Comparison of ENCODE assay signal across 8 cellular contexts in genomic region chr11:125345706-125346561, GRCh38.
A peak's percentile ranks its signal among the peaks of the same experiment; 100 is the strongest.
DNase-seq lines count a peak whose midpoint lies in the region; ATAC-seq and TF ChIP-seq lines count a peak whose summit lies in the region.

No MANE protein-coding gene starts in this region.

- in situ Hi-C loops in GM23248 (cut with MboI) = loop anchor here (5.0 to 10.0 kb wide), 2 partner anchors 184 to 261 kb away; partner anchors contain the start of gene PKNOX2

- intact Hi-C loops in CD4-positive, alpha-beta memory T cell (cut with micrococcal nuclease) = loop anchor here (1.0 to 5.0 kb wide), 2 partner anchors 384 to 526 kb away; no protein-coding TSS in a partner anchor

- no peak for ATAC-seq in HG03097 (IDR thresholded peaks at IDR 0.05; ENCODE audit: low FRiP score, unreplicated experiment)

- TF ChIP-seq CTCF in fibroblast of pulmonary artery (IDR thresholded peaks at IDR 0.05; ENCODE audit: low read length, missing control alignments) = peak; percentile 91
- peak; percentile 94 for TF ChIP-seq CTCF in neural crest cell (conservative IDR thresholded peaks at IDR 0.05)

- H3F3A ChIP-seq in GM23248 (ENCODE audit: insufficient read depth) = 0 out of 2 replicates have a peak, but pooled peaks cover 6% of the 10 kb centered on the region

- no peak overlapping the region for H3K27ac ChIP-seq in CD4-positive, alpha-beta memory T cell (ENCODE audit: low read depth, low read length)
- no peak overlapping the region for H3K27ac ChIP-seq in GM23248

- H3K27ac Mint-ChIP-seq in CD4-positive, alpha-beta memory T cell = peak overlapping the region in 1 of 7 donors; percentile 48
- peak overlapping the region; percentile 70 for H3K27ac Mint-ChIP-seq in neural crest cell (ENCODE audit: unreplicated experiment)

- H3K9me2 ChIP-seq in GM23248 (ENCODE audit: insufficient read depth) = no peaks in the 10 kb centered on the region

- H3K9me3 ChIP-seq in CD4-positive, alpha-beta memory T cell (ENCODE audit: control insufficient read depth in 1 of 2, low read length in 2 of 2) = no peaks in the 10 kb centered on the region
- no peaks in the 10 kb centered on the region for H3K9me3 ChIP-seq in GM23248 (ENCODE audit: low read depth)

- H3K36me3 Mint-ChIP-seq in CD4-positive, alpha-beta memory T cell = no peaks in the 10 kb centered on the region
- H3K36me3 Mint-ChIP-seq in neural crest cell (ENCODE audit: low read depth) = no peaks in the 10 kb centered on the region

- no peak overlapping the region for H3K4me2 ChIP-seq in GM23248 (ENCODE audit: unreplicated experiment)

- WGBS in GM23248 (ENCODE audit: low coverage in 1 of 2, low lambda C conversion rate in 2 of 2, missing lambda C conversion rate in 2 of 2), 2 experiments = 14 to 15% methylated on average over 16 to 18 of the region's 18 CpGs

- no peaks in the 10 kb centered on the region for H3K27me3 ChIP-seq in CD4-positive, alpha-beta memory T cell (ENCODE audit: insufficient read depth, low read length)
- H3K27me3 ChIP-seq in GM23248 (replicated peaks; ENCODE audit: insufficient read depth) = no peaks in the 10 kb centered on the region

- no peaks in the 10 kb centered on the region for H3K36me3 ChIP-seq in CD4-positive, alpha-beta memory T cell (ENCODE audit: insufficient read depth, low read length)
- H3K36me3 ChIP-seq in GM23248 (ENCODE audit: low read depth) = no peaks in the 10 kb centered on the region

- H3K4me3 Mint-ChIP-seq in CD4-positive, alpha-beta memory T cell = no peak overlapping the region
- H3K4me3 Mint-ChIP-seq in neural crest cell = peak overlapping the region; percentile 73

- no peak overlapping the region; the same call in 1 of the 2 replicates for H3K9ac ChIP-seq in GM23248

- no peaks in the 10 kb centered on the region for H3K79me2 ChIP-seq in GM23248 (ENCODE audit: insufficient read depth)

- H3K27me3 Mint-ChIP-seq in CD4-positive, alpha-beta memory T cell = peaks cover 3 to 17% of the 10 kb centered on the region in 2 donors
- H3K27me3 Mint-ChIP-seq in neural crest cell (ENCODE audit: low read depth) = peaks cover 17% of the 10 kb centered on the region

- no peak overlapping the region for H3K4me3 ChIP-seq in CD4-positive, alpha-beta memory T cell (ENCODE audit: low read length in 2 of 2)
- no peak overlapping the region for H3K4me3 ChIP-seq in GM23248
- H3K4me3 ChIP-seq in fibroblast of pulmonary artery (replicated peaks; ENCODE audit: low read depth, low read length) = no peak overlapping the region

- peaks cover 0 to 5% (median 1%) of the 10 kb centered on the region in 4 donors for H3K4me1 Mint-ChIP-seq in CD4-positive, alpha-beta memory T cell
- H3K4me1 Mint-ChIP-seq in neural crest cell = peaks cover 86% of the 10 kb centered on the region

- H2AFZ ChIP-seq in GM23248 = no peak overlapping the region

- peak in 4 of 5 donors; percentile 12 to 17 (median 15) for DNase-seq in CD4-positive, alpha-beta memory T cell
- DNase-seq in GM23248 (peak; percentile 93), NCI-H748 treated with DMSO at 0.1 percent for 48 hours (lab: John Stamatoyannopoulos, UW) (peak; percentile 2), activated T-cell treated with anti-CD3 and anti-CD28 coated beads for 48 hours (ENCODE audit: low read depth) (peak; percentile 33), fibroblast of pulmonary artery (ENCODE audit: low read depth) (peak; percentile 87), neural crest cell (ENCODE audit: low read depth, low spot score) (peak; percentile 71), ureter (ENCODE audit: low spot score) (peak; percentile 85)

- CTCF ChIA-PET in CD4-positive, alpha-beta memory T cell (lab: Charles Lee; ENCODE audit: partially characterized antibody) = interaction anchor here (0.8 to 2.2 kb wide), 6 partner anchors 8 to 426 kb away, joined by 3 to 9 read pairs (median 4); no protein-coding TSS in a partner anchor

- H3K4me1 ChIP-seq in CD4-positive, alpha-beta memory T cell (ENCODE audit: insufficient read depth, low read length) = no peaks in the 10 kb centered on the region
- H3K4me1 ChIP-seq in GM23248 (ENCODE audit: insufficient read depth) = no peaks in the 10 kb centered on the region

- H4K20me1 ChIP-seq in GM23248 (ENCODE audit: insufficient read depth) = no peaks in the 10 kb centered on the region

- POLR2A ChIA-PET in CD4-positive, alpha-beta memory T cell (lab: Charles Lee; ENCODE audit: partially characterized antibody) = no interaction called here

- no peaks in the 10 kb centered on the region for H3K9me3 Mint-ChIP-seq in CD4-positive, alpha-beta memory T cell
- no peaks in the 10 kb centered on the region for H3K9me3 Mint-ChIP-seq in neural crest cell

Comparison
In these comparisons a context has a peak if more than half of its experiments do, and no peak if none do; other contexts are left out.
1. DNase-seq: peak in every context shown above with its lines; median percentile 93 in GM23248; 87 in fibroblast of pulmonary artery; 85 in ureter; 71 in neural crest cell; 33 in activated T-cell treated with anti-CD3 and anti-CD28 coated beads for 48 hours; 15 in CD4-positive, alpha-beta memory T cell; 2 in NCI-H748 treated with DMSO at 0.1 percent for 48 hours.